Comparison of ENCODE assay signal across 19 cellular contexts in genomic region chr3:65928110-65928509, GRCh38.
A peak's percentile ranks its signal among the peaks of the same experiment; 100 is the strongest.
DNase-seq lines count a peak whose midpoint lies in the region; ATAC-seq, FAIRE-seq and TF ChIP-seq lines count a peak whose summit lies in the region.
"Had no signal": no experiment of that assay in that cellular context is flagged by ENCODE, and none has a peak within 500 bp of the region (broad histone marks: within the 10 kb centered on the region; RNA-seq: fewer than 3 reads in every experiment).

No MANE protein-coding gene starts in this region.

- H3K4me3 Mint-ChIP-seq in activated T-helper 17 cell treated with anti-CD3 and anti-CD28 coated beads, Interleukin-2, amount 50 U/mL, for 72 hours, result no peak overlapping the region
- H3K4me3 Mint-ChIP-seq: activated CD4-positive, alpha-beta T cell treated with anti-CD3 and anti-CD28 coated beads, Interleukin-2, amount 10 ng/mL, durations not matched to agents 24 days and 14 days; T-cell had no signal

- peak; percentile 53 for DNase-seq in NCI-H146 (lab: John Stamatoyannopoulos, UW)
- DNase-seq in NCI-H146 treated with DMSO at 0.1 percent for 48 hours (lab: John Stamatoyannopoulos, UW; ENCODE audit: unreplicated experiment), result no peak
- DNase-seq in upper lobe of right lung, result no peak
- DNase-seq in GF-D8 (lab: John Stamatoyannopoulos, UW), result no peak
- DNase-seq in H54 (ENCODE audit: insufficient read length, low spot score), result no peak
- DNase-seq: 8988T; activated CD4-positive, alpha-beta T cell treated with anti-CD3 and anti-CD28 coated beads, Interleukin-2, amount 10 ng/mL, durations not matched to agents 24 days and 14 days; BE2C; colonic mucosa; glutamatergic neuron; NCI-H526; stimulated activated CD8-positive, alpha-beta memory T cell treated with anti-CD3 and anti-CD28 coated beads, Interleukin-4, amount 100 ng/mL, for 48 hours; T-cell had no signal

- H3K27ac Mint-ChIP-seq in activated T-helper 17 cell treated with anti-CD3 and anti-CD28 coated beads, Interleukin-2, amount 50 U/mL, for 72 hours, result no peak overlapping the region
- H3K27ac Mint-ChIP-seq: activated CD4-positive, alpha-beta T cell treated with anti-CD3 and anti-CD28 coated beads, Interleukin-2, amount 10 ng/mL, durations not matched to agents 24 days and 14 days had no signal

- no peak for FAIRE-seq in H54 (lab: Jason Lieb, UNC)
- FAIRE-seq: D721Med, urothelium cell line had no signal

- H3K4me1 ChIP-seq in ectodermal cell (ENCODE audit: control insufficient read depth, insufficient read depth, low read length) (no peaks in the 10 kb centered on the region), liver (ENCODE audit: control insufficient read depth in 4 of 4, insufficient read depth in 4 of 4, low read length in 3 of 4) (peaks cover 18 to 32% (median 25%) of the 10 kb centered on the region in 4 donors), upper lobe of right lung (peaks cover 7% of the 10 kb centered on the region)
- H3K4me1 ChIP-seq: colonic mucosa, right atrium auricular region had no signal

- peak; percentile 41 to 60 for TF ChIP-seq RAD21 in liver (IDR thresholded peaks at IDR 0.05)

- H3K9ac ChIP-seq in liver (ENCODE audit: low read depth in 1 of 2, low read length in 2 of 2), result no peak overlapping the region

- no peaks in the 10 kb centered on the region for H3K4me1 Mint-ChIP-seq in activated T-helper 17 cell treated with anti-CD3 and anti-CD28 coated beads, Interleukin-2, amount 50 U/mL, for 72 hours
- H3K4me1 Mint-ChIP-seq: activated CD4-positive, alpha-beta T cell treated with anti-CD3 and anti-CD28 coated beads, Interleukin-2, amount 10 ng/mL, durations not matched to agents 24 days and 14 days; T-cell had no signal

- no peaks in the 10 kb centered on the region for H3K27me3 ChIP-seq in ectodermal cell (ENCODE audit: control insufficient read depth, insufficient read depth, low read length, poor library complexity, severe bottlenecking)
- H3K27me3 ChIP-seq in liver (ENCODE audit: control insufficient read depth in 4 of 4, insufficient read depth in 4 of 4, low read length in 3 of 4), result no peaks in the 10 kb centered on the region
- no peaks in the 10 kb centered on the region for H3K27me3 ChIP-seq in upper lobe of right lung
- H3K27me3 ChIP-seq: BE2C, colonic mucosa, right atrium auricular region had no signal

- no peak for TF ChIP-seq POLR2A in H54 (IDR thresholded peaks at IDR 0.05; ENCODE audit: low read depth, low read length)

- no peak overlapping the region for H3K4me3 ChIP-seq in ectodermal cell (ENCODE audit: insufficient read depth, low read depth, low read length)
- H3K4me3 ChIP-seq in liver (ENCODE audit: low read depth in 1 of 3, low read length in 3 of 3), result no peak overlapping the region
- no peak overlapping the region for H3K4me3 ChIP-seq in upper lobe of right lung
- H3K4me3 ChIP-seq: colonic mucosa, right atrium auricular region had no signal

- intact Hi-C loops in upper lobe of right lung (cut with DNase I), result no loop called here

- H3K36me3 Mint-ChIP-seq in activated T-helper 17 cell treated with anti-CD3 and anti-CD28 coated beads, Interleukin-2, amount 50 U/mL, for 72 hours (ENCODE audit: low read depth), result no peaks in the 10 kb centered on the region
- H3K36me3 Mint-ChIP-seq: T-cell had no signal

- peaks cover 5% of the 10 kb centered on the region for H3K9me3 Mint-ChIP-seq in activated T-helper 17 cell treated with anti-CD3 and anti-CD28 coated beads, Interleukin-2, amount 50 U/mL, for 72 hours

- no peaks in the 10 kb centered on the region for H3K9me3 ChIP-seq in ectodermal cell (ENCODE audit: control insufficient read depth, low read length)
- H3K9me3 ChIP-seq in liver (ENCODE audit: control insufficient read depth in 4 of 4, low read length in 3 of 4), result peaks cover 0 to 1% (median 0%) of the 10 kb centered on the region in 4 donors
- no peaks in the 10 kb centered on the region for H3K9me3 ChIP-seq in upper lobe of right lung
- H3K9me3 ChIP-seq: BE2C, colonic mucosa had no signal

- ATAC-seq in upper lobe of right lung, result peak; percentile 62
- no peak for ATAC-seq in activated T-helper 17 cell treated with anti-CD3 and anti-CD28 coated beads, Interleukin-2, amount 50 U/mL, for 72 hours (replicated peaks)
- ATAC-seq: T-cell had no signal

- TF ChIP-seq CTCF in liver (IDR thresholded peaks at IDR 0.05; ENCODE audit: low read depth, low read length, missing input control), result no peak
- no peak for TF ChIP-seq CTCF in upper lobe of right lung (IDR thresholded peaks at IDR 0.05)

- peaks cover 3% of the 10 kb centered on the region for H3K27me3 Mint-ChIP-seq in activated T-helper 17 cell treated with anti-CD3 and anti-CD28 coated beads, Interleukin-2, amount 50 U/mL, for 72 hours
- H3K27me3 Mint-ChIP-seq: activated CD4-positive, alpha-beta T cell treated with anti-CD3 and anti-CD28 coated beads, Interleukin-2, amount 10 ng/mL, durations not matched to agents 24 days and 14 days had no signal

- no peaks in the 10 kb centered on the region for H3K36me3 ChIP-seq in ectodermal cell (ENCODE audit: control insufficient read depth, insufficient read depth, low read length)
- no peaks in the 10 kb centered on the region for H3K36me3 ChIP-seq in liver (ENCODE audit: control insufficient read depth in 4 of 4, insufficient read depth in 3 of 4, low read depth in 1 of 4, low read length in 3 of 4)
- H3K36me3 ChIP-seq in upper lobe of right lung, result no peaks in the 10 kb centered on the region
- H3K36me3 ChIP-seq: BE2C, colonic mucosa, right atrium auricular region had no signal

- H3K27ac ChIP-seq in ectodermal cell (ENCODE audit: insufficient read depth, low read depth, low read length, poor library complexity, severe bottlenecking) (peak overlapping the region; percentile 20), liver (ENCODE audit: low read depth in 1 of 2, low read length in 2 of 2) (peak overlapping the region in 1 of 2 donors; percentile 58), upper lobe of right lung (no peak overlapping the region)
- H3K27ac ChIP-seq: colonic mucosa, right atrium auricular region had no signal

- 77 to 83% methylated on average over 2 of the region's 2 CpGs for WGBS in ectodermal cell, 2 experiments
- WGBS in liver, result 27% methylated on average over 2 of the region's 2 CpGs

TF ChIP-seq in liver, 16 proteins besides CTCF, POLR2A, EP300 and RAD21:
- TF ChIP-seq YY1 (IDR thresholded peaks at IDR 0.05) (peak; percentile 63), RXRA (IDR thresholded peaks at IDR 0.05) (peak; percentile 77 to 87), FOXA2 (IDR thresholded peaks at IDR 0.05) (no peak), JUND (IDR thresholded peaks at IDR 0.05) (peak; percentile 48 to 54), HNF4A (conservative IDR thresholded peaks at IDR 0.05) (peak; percentile 58 to 63), MAX (IDR thresholded peaks at IDR 0.05) (no peak), EGR1 (IDR thresholded peaks at IDR 0.05; ENCODE audit: low read depth in 2 of 2) (no peak), GABPA (IDR thresholded peaks at IDR 0.05 in 1 of 2, conservative IDR thresholded peaks at IDR 0.05 in 1 of 2) (no peak), SP1 (IDR thresholded peaks at IDR 0.05) (peak; percentile 58)
